Comparison of ENCODE assay signal across 9 cellular contexts in genomic region chr11:72333657-72334056, GRCh38.
DNase-seq lines count a peak whose midpoint lies in the region; ATAC-seq and TF ChIP-seq lines count a peak whose summit lies in the region.
"Had no signal": no experiment of that assay in that cellular context is flagged by ENCODE, and none has a peak within 500 bp of the region (broad histone marks: within the 10 kb centered on the region; RNA-seq: fewer than 3 reads in every experiment).

No MANE protein-coding gene starts in this region.

- H3K9me2 ChIP-seq in neural cell (ENCODE audit: insufficient read depth, low read length), result no peaks in the 10 kb centered on the region

- H3K36me3 ChIP-seq in neural cell (ENCODE audit: insufficient read depth, low read length) (no peaks in the 10 kb centered on the region), ovary (no peaks in the 10 kb centered on the region)
- H3K36me3 ChIP-seq: SJSA1 had no signal

- H3K4me2 ChIP-seq in neural cell (ENCODE audit: low read length), result no peak overlapping the region

- no peaks in the 10 kb centered on the region for H4K20me1 ChIP-seq in neural cell (ENCODE audit: insufficient read depth)

- peak; percentile 44 for TF ChIP-seq RAD21 in neural cell (conservative IDR thresholded peaks at IDR 0.05)

- no peaks in the 10 kb centered on the region for H3F3A ChIP-seq in neural cell (ENCODE audit: insufficient read depth, low read length, poor library complexity, severe bottlenecking)

- H2AFZ ChIP-seq in neural cell (ENCODE audit: low read depth, low read length), result no peak overlapping the region

- H3K9me3 ChIP-seq in neural cell (ENCODE audit: low read length), result no peaks in the 10 kb centered on the region
- no peaks in the 10 kb centered on the region for H3K9me3 ChIP-seq in ovary
- H3K9me3 ChIP-seq: SJSA1 had no signal

- H3K79me2 ChIP-seq in neural cell (replicated peaks; ENCODE audit: insufficient read depth, low read length), result no peaks in the 10 kb centered on the region

- no peak for ATAC-seq in GM18498 (IDR thresholded peaks at IDR 0.05; ENCODE audit: unreplicated experiment)

- intact Hi-C loops in ovary (cut with DNase I), result no loop called here

- no peak for TF ChIP-seq POLR2A in ovary (IDR thresholded peaks at IDR 0.05)

- DNase-seq in GM19238 (ENCODE audit: insufficient read length, low spot score) (peak; percentile 12), RPMI8226 (peak; percentile 4), astrocyte of the hippocampus (ENCODE audit: low read depth, low spot score) (peak; percentile 55), ovary (no peak), inferior parietal cortex (ENCODE audit: extremely low spot score) (no peak), HT-29 (ENCODE audit: low spot score) (no peak)

- WGBS in ovary, 3 donors, result 60 to 65% (median 63%) methylated on average over 6 of the region's 6 CpGs

- no peak overlapping the region for H3K9ac ChIP-seq in neural cell (ENCODE audit: low read length)

- no peak overlapping the region for H3K27ac ChIP-seq in neural cell (ENCODE audit: low read length)
- no peak overlapping the region for H3K27ac ChIP-seq in ovary
- H3K27ac ChIP-seq: SJSA1 had no signal

- TF ChIP-seq CTCF in neural cell (IDR thresholded peaks at IDR 0.05; ENCODE audit: poor library complexity, severe bottlenecking), result peak; percentile 39
- no peak for TF ChIP-seq CTCF in ovary (IDR thresholded peaks at IDR 0.05)

- no peaks in the 10 kb centered on the region for H3K4me1 ChIP-seq in ovary (ENCODE audit: insufficient read depth)
- H3K4me1 ChIP-seq: SJSA1 had no signal

- H3K27me3 ChIP-seq in neural cell (ENCODE audit: insufficient read depth, low read depth, low read length) (no peaks in the 10 kb centered on the region), ovary (no peaks in the 10 kb centered on the region)
- H3K27me3 ChIP-seq: SJSA1 had no signal

- no peak overlapping the region for H3K4me3 ChIP-seq in neural cell (ENCODE audit: low read length)
- no peak overlapping the region for H3K4me3 ChIP-seq in ovary
- H3K4me3 ChIP-seq: SJSA1 had no signal

- TF ChIP-seq EP300 in neural cell (conservative IDR thresholded peaks at IDR 0.05; ENCODE audit: poor library complexity, severe bottlenecking) (no peak), ovary (IDR thresholded peaks at IDR 0.05) (no peak)

TF ChIP-seq in neural cell, 6 proteins besides CTCF, POLR2A, EP300 and RAD21:
- TF ChIP-seq SMC3 (conservative IDR thresholded peaks at IDR 0.05; ENCODE audit: poor library complexity) (no peak), REST (IDR thresholded peaks at IDR 0.05; ENCODE audit: borderline replicate concordance) (no peak), TAF1 (IDR thresholded peaks at IDR 0.05; ENCODE audit: low read depth) (no peak)

Comparison
In these comparisons a context has a peak if more than half of its experiments do, and no peak if none do; other contexts are left out.
1. DNase-seq: peak in GM19238 (single experiment), RPMI8226 (single experiment) and astrocyte of the hippocampus (single experiment); none in ovary (0 of 5), inferior parietal cortex (single experiment) and HT-29 (single experiment).